Comparison of ENCODE assay signal across 21 cellular contexts in genomic region chr4:104263100-104263499, GRCh38.
DNase-seq lines count a peak whose midpoint lies in the region; ATAC-seq, FAIRE-seq and TF ChIP-seq lines count a peak whose summit lies in the region.
"Had no signal": no experiment of that assay in that cellular context is flagged by ENCODE, and none has a peak within 500 bp of the region (broad histone marks: within the 10 kb centered on the region; RNA-seq: fewer than 3 reads in every experiment).

No MANE protein-coding gene starts in this region.

- no peak overlapping the region for H3K4me3 ChIP-seq in HepG2 (replicated peaks in 1 of 3; ENCODE audit: insufficient read depth in 1 of 3, low read depth in 2 of 3, low read length in 3 of 3)
- H3K4me3 ChIP-seq in right lobe of liver = no peak overlapping the region
- no peak overlapping the region for H3K4me3 ChIP-seq in GM23338
- no peak overlapping the region for H3K4me3 ChIP-seq in naive thymus-derived CD4-positive, alpha-beta T cell (ENCODE audit: low read length)
- H3K4me3 ChIP-seq: BLaER1 treated with 17β-estradiol and CSF1 and Interleukin-3, amounts not matched to agents 10 nM and 100 nM had no signal

- in situ Hi-C loops in HepG2 (cut with HindIII; ENCODE audit: extremely low pct_ligation_motif_present, low pct_unique_long_range_greater_than_20kb) = no loop called here

- H3K27ac ChIP-seq in HepG2 (ENCODE audit: extremely low read length, insufficient read depth, low read length) (no peak overlapping the region), right lobe of liver (no peak overlapping the region), GM23338 (ENCODE audit: low read depth) (no peak overlapping the region), caudate nucleus (ENCODE audit: low read depth, low read length) (peak overlapping the region; percentile 58), temporal lobe (ENCODE audit: low read depth, low read length) (peak overlapping the region; percentile 58)
- H3K27ac ChIP-seq in naive thymus-derived CD4-positive, alpha-beta T cell (ENCODE audit: low read depth, low read length) = no peak overlapping the region
- H3K27ac ChIP-seq: 22Rv1; BLaER1 treated with 17β-estradiol and CSF1 and Interleukin-3, amounts not matched to agents 10 nM and 100 nM; C4-2B had no signal

- H3K4me1 ChIP-seq in HepG2 (ENCODE audit: insufficient read depth, low read length) (no peaks in the 10 kb centered on the region), right lobe of liver (no peaks in the 10 kb centered on the region), GM23338 (ENCODE audit: insufficient read depth) (no peaks in the 10 kb centered on the region)
- H3K4me1 ChIP-seq in naive thymus-derived CD4-positive, alpha-beta T cell (ENCODE audit: control insufficient read depth in 2 of 2, insufficient read depth in 2 of 2, low read length in 2 of 2) = no peaks in the 10 kb centered on the region
- H3K4me1 ChIP-seq: BLaER1 treated with 17β-estradiol and CSF1 and Interleukin-3, amounts not matched to agents 10 nM and 100 nM; Caco-2 had no signal

- H3K36me3 ChIP-seq in HepG2 (replicated peaks in 1 of 2; ENCODE audit: control insufficient read depth in 1 of 2, insufficient read depth in 2 of 2, low read length in 2 of 2) (no peaks in the 10 kb centered on the region), right lobe of liver (no peaks in the 10 kb centered on the region), GM23338 (ENCODE audit: insufficient read depth) (no peaks in the 10 kb centered on the region)
- no peaks in the 10 kb centered on the region for H3K36me3 ChIP-seq in naive thymus-derived CD4-positive, alpha-beta T cell (ENCODE audit: control insufficient read depth in 2 of 3, insufficient read depth in 3 of 3, low read length in 3 of 3)
- H3K36me3 ChIP-seq: BLaER1 treated with 17β-estradiol and CSF1 and Interleukin-3, amounts not matched to agents 10 nM and 100 nM had no signal

- H2AFZ ChIP-seq in HepG2 (ENCODE audit: low read length) = no peak overlapping the region
- no peak overlapping the region for H2AFZ ChIP-seq in GM23338

- H3K27me3 Mint-ChIP-seq in GM23338 (ENCODE audit: insufficient read depth, low read depth, poor library complexity) = no peaks in the 10 kb centered on the region
- no peaks in the 10 kb centered on the region for H3K27me3 Mint-ChIP-seq in naive thymus-derived CD4-positive, alpha-beta T cell
- H3K27me3 Mint-ChIP-seq: CD4-positive, alpha-beta T cell had no signal

- no peaks in the 10 kb centered on the region for H3F3A ChIP-seq in GM23338 (replicated peaks; ENCODE audit: low read depth)

- H3K27me3 ChIP-seq in HepG2 (ENCODE audit: control insufficient read depth in 1 of 2, insufficient read depth in 2 of 2, low read length in 2 of 2) (no peaks in the 10 kb centered on the region), right lobe of liver (no peaks in the 10 kb centered on the region), GM23338 (ENCODE audit: insufficient read depth) (no peaks in the 10 kb centered on the region)
- no peaks in the 10 kb centered on the region for H3K27me3 ChIP-seq in naive thymus-derived CD4-positive, alpha-beta T cell (ENCODE audit: control insufficient read depth in 2 of 2, insufficient read depth in 2 of 2, low read length in 2 of 2)
- H3K27me3 ChIP-seq: BLaER1 treated with 17β-estradiol and CSF1 and Interleukin-3, amounts not matched to agents 10 nM and 100 nM had no signal

- H4K20me1 ChIP-seq in HepG2 (ENCODE audit: insufficient read depth, low read length) (no peaks in the 10 kb centered on the region), GM23338 (replicated peaks; ENCODE audit: insufficient read depth) (no peaks in the 10 kb centered on the region)
- H4K20me1 ChIP-seq: BLaER1 treated with 17β-estradiol and CSF1 and Interleukin-3, amounts not matched to agents 10 nM and 100 nM had no signal

- no peak for TF ChIP-seq EP300 in HepG2 (IDR thresholded peaks at IDR 0.05; ENCODE audit: low read depth in 2 of 2, low read length in 2 of 2)
- TF ChIP-seq EP300 in HepG2 (CRISPR knock-in tag; IDR thresholded peaks at IDR 0.05; ENCODE audit: borderline replicate concordance) = no peak

- TF ChIP-seq CTCF in HepG2 (CRISPR knock-in tag; IDR thresholded peaks at IDR 0.05) (no peak), right lobe of liver (IDR thresholded peaks at IDR 0.05) (no peak), GM23338 (conservative IDR thresholded peaks at IDR 0.05; ENCODE audit: low read depth in 2 of 2) (no peak)

- FAIRE-seq in HepG2 (lab: Jason Lieb, UNC) = no peak
- FAIRE-seq: D721Med, G401.6, GM12891 had no signal

- H3K79me2 ChIP-seq in HepG2 (ENCODE audit: insufficient read depth, low read length) (no peaks in the 10 kb centered on the region), GM23338 (replicated peaks; ENCODE audit: insufficient read depth) (no peaks in the 10 kb centered on the region)

- no peaks in the 10 kb centered on the region for H3K4me1 Mint-ChIP-seq in GM23338
- H3K4me1 Mint-ChIP-seq in naive thymus-derived CD4-positive, alpha-beta T cell = no peaks in the 10 kb centered on the region

- H3K4me2 ChIP-seq in HepG2 (ENCODE audit: low read depth, low read length) (no peak overlapping the region), GM23338 (no peak overlapping the region)
- H3K4me2 ChIP-seq: BLaER1 treated with 17β-estradiol and CSF1 and Interleukin-3, amounts not matched to agents 10 nM and 100 nM had no signal

- no peaks in the 10 kb centered on the region for H3K36me3 Mint-ChIP-seq in GM23338 (ENCODE audit: low read depth)
- H3K36me3 Mint-ChIP-seq in naive thymus-derived CD4-positive, alpha-beta T cell = no peaks in the 10 kb centered on the region
- H3K36me3 Mint-ChIP-seq: CD8-positive, alpha-beta T cell had no signal

- CTCF ChIA-PET in HepG2 (lab: Yijun Ruan, JAX; ENCODE audit: low intra/inter-chr PET ratio, low total read pairs) = no interaction called here
- CTCF ChIA-PET in naive thymus-derived CD4-positive, alpha-beta T cell (lab: Charles Lee) = no interaction called here

- no peak for TF ChIP-seq RAD21 in HepG2 (CRISPR knock-in tag; IDR thresholded peaks at IDR 0.05)

- H3K9me3 Mint-ChIP-seq in GM23338 = no peaks in the 10 kb centered on the region
- H3K9me3 Mint-ChIP-seq in naive thymus-derived CD4-positive, alpha-beta T cell = peaks cover 0 to 18% (median 2%) of the 10 kb centered on the region in 11 donors

- no peak overlapping the region for H3K9ac ChIP-seq in HepG2 (ENCODE audit: insufficient read depth, low read depth, low read length)
- H3K9ac ChIP-seq: BLaER1 treated with 17β-estradiol and CSF1 and Interleukin-3, amounts not matched to agents 10 nM and 100 nM had no signal

- no TSS peak for BruUV-seq in HepG2 (replicated peaks; lab: Mats Ljungman, UMichigan)

- intact Hi-C loops in HepG2 (cut with micrococcal nuclease; ENCODE audit: unreplicated experiment) = no loop called here
- intact Hi-C loops in right lobe of liver (cut with DNase I) = no loop called here
- intact Hi-C loops in naive thymus-derived CD4-positive, alpha-beta T cell (cut with micrococcal nuclease) = no loop called here

- DNase-seq in HepG2 (ENCODE audit: low spot score) = no peak
- no peak for DNase-seq in right lobe of liver
- DNase-seq in GM23338 (ENCODE audit: low spot score) = no peak
- DNase-seq in caudate nucleus (lab: John Stamatoyannopoulos, UW) = no peak
- no peak for DNase-seq in naive thymus-derived CD4-positive, alpha-beta T cell
- DNase-seq in stimulated activated CD4-positive, alpha-beta T cell treated with anti-CD3 and anti-CD28 coated beads, Interleukin-1b, Interleukin-23, amount 100 ng/mL, for 48 hours = no peak
- DNase-seq: ACHN; Caco-2; Calu3; CD4-positive, alpha-beta T cell; CD8-positive, alpha-beta T cell; DMS79 treated with DMSO at 0.1 percent for 48 hours; GF-D8 had no signal

- TF ChIP-seq POLR2A in HepG2 (IDR thresholded peaks at IDR 0.05; ENCODE audit: insufficient read depth in 1 of 2, low read depth in 2 of 2, low read length in 2 of 2) (no peak), right lobe of liver (IDR thresholded peaks at IDR 0.05) (no peak)

- 0 out of 2 replicates have a peak overlapping the region, but pooled peaks have one; percentile 18 for H3K27ac Mint-ChIP-seq in GM23338
- no peak overlapping the region for H3K27ac Mint-ChIP-seq in naive thymus-derived CD4-positive, alpha-beta T cell
- H3K27ac Mint-ChIP-seq: CD4-positive, alpha-beta T cell; CD8-positive, alpha-beta T cell had no signal

- H3K9me3 ChIP-seq in HepG2 (ENCODE audit: low read length) (peaks cover 10% of the 10 kb centered on the region; the same call in 1 of the 2 replicates), right lobe of liver (no peaks in the 10 kb centered on the region)
- no peaks in the 10 kb centered on the region for H3K9me3 ChIP-seq in naive thymus-derived CD4-positive, alpha-beta T cell (ENCODE audit: control insufficient read depth in 2 of 3, low read length in 3 of 3)
- H3K9me3 ChIP-seq: BLaER1 treated with 17β-estradiol and CSF1 and Interleukin-3, amounts not matched to agents 10 nM and 100 nM; Caco-2 had no signal

- WGBS in HepG2 (ENCODE audit: low lambda C conversion rate) = under 1% methylated on average over 3 of the region's 3 CpGs
- 57% methylated on average over 3 of the region's 3 CpGs for WGBS in right lobe of liver (ENCODE audit: insufficient coverage, low coverage, low lambda C conversion rate, missing lambda C conversion rate)

- H3K9me2 ChIP-seq in GM23338 (ENCODE audit: insufficient read depth) = no peaks in the 10 kb centered on the region

- no peak for ATAC-seq in HepG2
- no peak for ATAC-seq in right lobe of liver
- no peak for ATAC-seq in GM23338
- ATAC-seq in naive thymus-derived CD4-positive, alpha-beta T cell = no peak
- ATAC-seq in HG03571 (IDR thresholded peaks at IDR 0.05; ENCODE audit: unreplicated experiment) = no peak
- ATAC-seq: CD8-positive, alpha-beta T cell had no signal

- H3K4me3 Mint-ChIP-seq in GM23338 = no peak overlapping the region
- no peak overlapping the region for H3K4me3 Mint-ChIP-seq in naive thymus-derived CD4-positive, alpha-beta T cell
- H3K4me3 Mint-ChIP-seq: CD4-positive, alpha-beta T cell; CD8-positive, alpha-beta T cell had no signal

- POLR2A ChIA-PET in HepG2 (lab: Yijun Ruan, JAX) = no interaction called here
- POLR2A ChIA-PET in naive thymus-derived CD4-positive, alpha-beta T cell (lab: Charles Lee) = no interaction called here

TF ChIP-seq in HepG2, 621 proteins besides CTCF, POLR2A, EP300 and RAD21 (continues in another document):
- TF ChIP-seq ARID2 (CRISPR knock-in tag; IDR thresholded peaks at IDR 0.05; ENCODE audit: borderline replicate concordance) (no peak), SOX13 (IDR thresholded peaks at IDR 0.05) (no peak), SOX13 (CRISPR knock-in tag; conservative IDR thresholded peaks at IDR 0.05 in 1 of 2, IDR thresholded peaks at IDR 0.05 in 1 of 2) (no peak), MAFF (IDR thresholded peaks at IDR 0.05; ENCODE audit: low read depth, low read length) (peak; percentile 38; the same call in 1 of the 2 replicates), TAF1 (CRISPR knock-in tag; IDR thresholded peaks at IDR 0.05) (no peak)

TF ChIP-seq in GM23338, 12 proteins besides CTCF, POLR2A, EP300 and RAD21 (continues in another document):
- TF ChIP-seq ZNF331 (CRISPR knock-in tag; IDR thresholded peaks at IDR 0.05; ENCODE audit: low read depth) = no peak
- no peak for TF ChIP-seq STAT1 (IDR thresholded peaks at IDR 0.05; ENCODE audit: unreplicated experiment)

Comparison
In these comparisons a context has a peak if more than half of its experiments do, and no peak if none do; other contexts are left out.
1. H3K27ac ChIP-seq: peak in caudate nucleus (single experiment) and temporal lobe (single experiment); none in HepG2 (single experiment), right lobe of liver (0 of 3), GM23338 (single experiment) and naive thymus-derived CD4-positive, alpha-beta T cell (single experiment).